Comparison of ENCODE assay signal across 8 cellular contexts in the genomic region with DNA sequence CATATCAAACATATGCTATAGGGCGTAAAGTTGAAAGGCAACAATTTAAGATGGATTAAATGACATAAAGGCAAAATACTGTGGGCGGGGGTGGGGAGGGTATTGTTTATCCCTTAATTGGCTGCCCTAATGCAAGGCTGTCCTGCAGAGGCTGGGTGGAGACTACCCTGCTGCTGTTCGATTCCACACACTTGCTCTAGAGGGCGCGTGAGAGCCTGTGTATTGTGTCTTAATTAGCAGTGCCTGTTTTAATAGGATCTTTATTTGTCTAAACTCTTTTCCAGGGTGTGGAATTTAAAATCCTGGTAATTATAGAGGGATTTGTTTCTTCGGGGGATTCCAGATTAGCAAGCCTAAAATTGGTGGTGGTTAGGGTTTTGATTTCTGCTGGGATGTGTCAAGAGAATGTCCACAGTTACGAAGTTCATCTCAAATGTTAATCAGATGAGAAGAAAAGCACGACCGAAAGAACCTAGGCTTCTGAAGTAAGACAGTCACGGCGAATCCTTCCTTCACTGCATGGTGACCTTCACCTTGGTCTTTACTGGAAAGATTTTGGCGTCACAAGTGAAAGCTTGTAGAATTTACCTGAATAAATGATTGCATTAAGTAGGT.
A peak's percentile ranks its signal among the peaks of the same experiment; 100 is the strongest.
DNase-seq lines count a peak whose midpoint lies in the region; ATAC-seq lines count a peak whose summit lies in the region.

No MANE protein-coding gene starts in this region.

- H3K4me2 ChIP-seq in GM23248 (ENCODE audit: unreplicated experiment): no peak overlapping the region

- no peak overlapping the region for H3K27ac Mint-ChIP-seq in CD4-positive, alpha-beta memory T cell

- peaks cover 14 to 28% of the 10 kb centered on the region in 2 donors for H3K27me3 Mint-ChIP-seq in CD4-positive, alpha-beta memory T cell

- no peaks in the 10 kb centered on the region for H3K36me3 Mint-ChIP-seq in CD4-positive, alpha-beta memory T cell

- peaks cover 0 to 2% (median 0%) of the 10 kb centered on the region in 4 donors for H3K4me1 Mint-ChIP-seq in CD4-positive, alpha-beta memory T cell

- H3K27ac ChIP-seq in CD4-positive, alpha-beta memory T cell (ENCODE audit: low read depth, low read length): no peak overlapping the region
- H3K27ac ChIP-seq in GM23248: no peak overlapping the region
- no peak overlapping the region for H3K27ac ChIP-seq in right cardiac atrium (ENCODE audit: low read length)

- no peak overlapping the region for H3K4me3 Mint-ChIP-seq in CD4-positive, alpha-beta memory T cell

- in situ Hi-C loops in GM23248 (cut with MboI): no loop called here

- H3K9me3 ChIP-seq in CD4-positive, alpha-beta memory T cell (ENCODE audit: control insufficient read depth in 1 of 2, low read length in 2 of 2): no peaks in the 10 kb centered on the region
- H3K9me3 ChIP-seq in GM23248 (ENCODE audit: low read depth) (no peaks in the 10 kb centered on the region), right cardiac atrium (ENCODE audit: control insufficient read depth, low read length) (no peaks in the 10 kb centered on the region)

- no peaks in the 10 kb centered on the region for H3K27me3 ChIP-seq in CD4-positive, alpha-beta memory T cell (ENCODE audit: insufficient read depth, low read length)
- H3K27me3 ChIP-seq in GM23248 (replicated peaks; ENCODE audit: insufficient read depth) (no peaks in the 10 kb centered on the region), right cardiac atrium (ENCODE audit: control insufficient read depth, insufficient read depth) (no peaks in the 10 kb centered on the region)

- no peak overlapping the region for H2AFZ ChIP-seq in GM23248

- H3K36me3 ChIP-seq in CD4-positive, alpha-beta memory T cell (ENCODE audit: insufficient read depth, low read length): no peaks in the 10 kb centered on the region
- H3K36me3 ChIP-seq in GM23248 (ENCODE audit: low read depth): no peaks in the 10 kb centered on the region

- no peak overlapping the region for H3K4me3 ChIP-seq in CD4-positive, alpha-beta memory T cell (ENCODE audit: low read length in 2 of 2)
- H3K4me3 ChIP-seq in GM23248 (no peak overlapping the region), right cardiac atrium (ENCODE audit: low read length) (no peak overlapping the region)

- 51 to 54% methylated on average over 12 of the region's 12 CpGs for WGBS in GM23248 (ENCODE audit: low coverage in 1 of 2, low lambda C conversion rate in 2 of 2, missing lambda C conversion rate in 2 of 2), 2 experiments
- WGBS in right cardiac atrium: 62% methylated on average over 12 of the region's 12 CpGs

- ATAC-seq in right cardiac atrium (peak; percentile 38 to 61), HG03565 (IDR thresholded peaks at IDR 0.05; ENCODE audit: unreplicated experiment) (no peak), HG03460 (IDR thresholded peaks at IDR 0.05; ENCODE audit: unreplicated experiment) (no peak)

- H3K9me2 ChIP-seq in GM23248 (ENCODE audit: insufficient read depth): no peaks in the 10 kb centered on the region

- POLR2A ChIA-PET in CD4-positive, alpha-beta memory T cell (lab: Charles Lee; ENCODE audit: partially characterized antibody): no interaction called here

- DNase-seq in CD4-positive, alpha-beta memory T cell: peak in 3 of 5 donors; percentile 3 to 16 (median 4)
- DNase-seq in GM23248: peak; percentile 75
- peak; percentile 88 for DNase-seq in NCI-H82 treated with DMSO at 0.1 percent for 48 hours (lab: John Stamatoyannopoulos, UW; ENCODE audit: unreplicated experiment)
- peak in 3 of 4 experiments; percentile 3 to 25 (median 3) for DNase-seq in activated naive CD4-positive, alpha-beta T cell (lab: John Stamatoyannopoulos, UW)
- peak; percentile 30 to 74 (median 56) for DNase-seq in right cardiac atrium
- peak; percentile 47 to 57 for DNase-seq in stimulated activated CD4-positive, alpha-beta T cell treated with anti-CD3 and anti-CD28 coated beads, Interleukin-2, amount 100 ng/mL, for 24 hours

- no peak overlapping the region for H3K9ac ChIP-seq in GM23248

- CTCF ChIA-PET in CD4-positive, alpha-beta memory T cell (lab: Charles Lee; ENCODE audit: partially characterized antibody): interaction anchor here (0.7 kb wide), 2 partner anchors 195 to 1285 kb away, joined by 3 read pairs; no protein-coding TSS in a partner anchor

- H3K9me3 Mint-ChIP-seq in CD4-positive, alpha-beta memory T cell: no peaks in the 10 kb centered on the region

- H3F3A ChIP-seq in GM23248 (ENCODE audit: insufficient read depth): peaks cover 6% of the 10 kb centered on the region

- no peaks in the 10 kb centered on the region for H4K20me1 ChIP-seq in GM23248 (ENCODE audit: insufficient read depth)

- H3K4me1 ChIP-seq in CD4-positive, alpha-beta memory T cell (ENCODE audit: insufficient read depth, low read length): no peaks in the 10 kb centered on the region
- H3K4me1 ChIP-seq in GM23248 (ENCODE audit: insufficient read depth) (peaks cover 11% of the 10 kb centered on the region), right cardiac atrium (ENCODE audit: control insufficient read depth, insufficient read depth, low read length) (peaks cover 17% of the 10 kb centered on the region)

- intact Hi-C loops in CD4-positive, alpha-beta memory T cell (cut with micrococcal nuclease): no loop called here
- intact Hi-C loops in right cardiac atrium (cut with DNase I): no loop called here

- no peaks in the 10 kb centered on the region for H3K79me2 ChIP-seq in GM23248 (ENCODE audit: insufficient read depth)

Comparison
In these comparisons a context has a peak if more than half of its experiments do, and no peak if none do; other contexts are left out.
1. DNase-seq: peak in every context shown above with its lines; median percentile 88 in NCI-H82 treated with DMSO at 0.1 percent for 48 hours; 75 in GM23248; 56 in right cardiac atrium; 52 in stimulated activated CD4-positive, alpha-beta T cell treated with anti-CD3 and anti-CD28 coated beads, Interleukin-2, amount 100 ng/mL, for 24 hours; 4 in CD4-positive, alpha-beta memory T cell; 3 in activated naive CD4-positive, alpha-beta T cell.
2. ATAC-seq: peak in right cardiac atrium (2 of 2); none in HG03565 (single experiment) and HG03460 (single experiment).